10 cellular contexts compared by ENCODE assay signal in genomic region chr2:12032421-12032820, GRCh38.
A peak's percentile ranks its signal among the peaks of the same experiment; 100 is the strongest.
DNase-seq lines count a peak whose midpoint lies in the region; ATAC-seq and TF ChIP-seq lines count a peak whose summit lies in the region.
"Had no signal": no experiment of that assay in that cellular context is flagged by ENCODE, and none has a peak within 500 bp of the region (broad histone marks: within the 10 kb centered on the region; RNA-seq: fewer than 3 reads in every experiment).

No MANE protein-coding gene starts in this region.

- 0 out of 3 replicates have a peak overlapping the region, but pooled peaks have one; percentile 74 for H2BK15ac ChIP-seq in IMR-90 (ENCODE audit: low read depth, low read length)

- H2AFZ ChIP-seq in IMR-90 (replicated peaks; ENCODE audit: low read length, poor library complexity), result no peak overlapping the region

- no peak overlapping the region; the same call in 1 of the 2 replicates for H4K5ac ChIP-seq in IMR-90 (ENCODE audit: low read depth, low read length)

- H4K8ac ChIP-seq in IMR-90 (ENCODE audit: low read depth in 2 of 2, low read length in 2 of 2), result no peak overlapping the region

- H3K79me1 ChIP-seq in IMR-90 (ENCODE audit: low read depth in 1 of 2, low read length in 2 of 2), result no peaks in the 10 kb centered on the region

- POLR2A ChIA-PET in IMR-90 (lab: Charles Lee; ENCODE audit: unreplicated experiment) (no interaction called here), WTC11 (lab: Charles Lee) (no interaction called here)

- no peak for TF ChIP-seq POLR2A in IMR-90 (IDR thresholded peaks at IDR 0.05; ENCODE audit: low read depth, low read length)

- H3K18ac ChIP-seq in IMR-90 (ENCODE audit: low read depth, low read length), result no peak overlapping the region

- no peak overlapping the region for H3K23ac ChIP-seq in IMR-90 (ENCODE audit: low read depth, low read length)

- H2BK120ac ChIP-seq in IMR-90 (ENCODE audit: low read depth, low read length), result peak overlapping the region; percentile 50

- no peak for TF ChIP-seq RAD21 in IMR-90 (IDR thresholded peaks at IDR 0.05; ENCODE audit: low read length)

- H3K4me3 Mint-ChIP-seq in HFFc6, result no peak overlapping the region
- H3K4me3 Mint-ChIP-seq in WTC11, result no peak overlapping the region
- H3K4me3 Mint-ChIP-seq: activated T-helper 17 cell treated with anti-CD3 and anti-CD28 coated beads, Interleukin-2, amount 50 U/mL, for 72 hours had no signal

- H4K91ac ChIP-seq in IMR-90 (ENCODE audit: insufficient read depth, low read depth, low read length), result 0 out of 2 replicates have a peak overlapping the region, but pooled peaks have one; percentile 14

- 0 out of 2 replicates have a peak, but pooled peaks have one; percentile 10 for TF ChIP-seq CTCF in HFFc6 (IDR thresholded peaks at IDR 0.05)
- TF ChIP-seq CTCF in IMR-90 (conservative IDR thresholded peaks at IDR 0.05; ENCODE audit: low read depth, low read length), result no peak
- TF ChIP-seq CTCF in mucosa of descending colon (IDR thresholded peaks at IDR 0.05), result no peak
- TF ChIP-seq CTCF in WTC11 (IDR thresholded peaks at IDR 0.05), result no peak

- BruUV-seq in IMR-90 (replicated peaks; lab: Mats Ljungman, UMichigan), result no TSS peak

- peak overlapping the region; percentile 84 for H2AK5ac ChIP-seq in IMR-90 (ENCODE audit: low read depth, low read length)

- in situ Hi-C loops in IMR-90 (cut with MboI; ENCODE audit: low sequenced_read_pairs), result no loop called here

- H3K27ac Mint-ChIP-seq in HFFc6 (no peak overlapping the region), WTC11 (no peak overlapping the region)
- H3K27ac Mint-ChIP-seq: activated T-helper 17 cell treated with anti-CD3 and anti-CD28 coated beads, Interleukin-2, amount 50 U/mL, for 72 hours had no signal

- H3K4me2 ChIP-seq in IMR-90 (ENCODE audit: low read depth, low read length), result no peak overlapping the region

- H3K9me3 Mint-ChIP-seq in HFFc6 (no peaks in the 10 kb centered on the region), WTC11 (peaks cover 12% of the 10 kb centered on the region; the same call in 1 of the 2 replicates)
- H3K9me3 Mint-ChIP-seq: activated T-helper 17 cell treated with anti-CD3 and anti-CD28 coated beads, Interleukin-2, amount 50 U/mL, for 72 hours had no signal

- 0 out of 2 replicates have a peak, but pooled peaks cover 3% of the 10 kb centered on the region for H3K9me1 ChIP-seq in IMR-90 (ENCODE audit: insufficient read depth, low read length)

- H3K14ac ChIP-seq in IMR-90 (replicated peaks; ENCODE audit: low read depth, low read length), result 0 out of 2 replicates have a peak overlapping the region, but pooled peaks have one; percentile 3

- H3K4me1 Mint-ChIP-seq in HFFc6 (ENCODE audit: low read depth) (peaks cover 36% of the 10 kb centered on the region), WTC11 (peaks cover 5% of the 10 kb centered on the region; the same call in 1 of the 2 replicates)

- H3K9me3 ChIP-seq in IMR-90 (ENCODE audit: control insufficient read depth, insufficient read depth, low read length), result no peaks in the 10 kb centered on the region
- H3K9me3 ChIP-seq in mucosa of descending colon, result no peaks in the 10 kb centered on the region

- H3K36me3 Mint-ChIP-seq in HFFc6 (ENCODE audit: low read depth), result no peaks in the 10 kb centered on the region
- H3K36me3 Mint-ChIP-seq in WTC11, result no peaks in the 10 kb centered on the region; the same call in 1 of the 2 replicates

- DNase-seq in HFFc6, result no peak
- no peak for DNase-seq in IMR-90
- DNase-seq in mucosa of descending colon, result no peak
- DNase-seq in stimulated activated CD4-positive, alpha-beta T cell treated with anti-CD3 and anti-CD28 coated beads, Interleukin-12 subunit alpha, Interleukin-12 subunit beta, amount 100 ng/mL, for 4 hours, result no peak
- no peak for DNase-seq in HT-29 (ENCODE audit: low spot score)
- no peak for DNase-seq in WTC11 (ENCODE audit: low spot score)
- DNase-seq in OCI-M2 (lab: John Stamatoyannopoulos, UW; ENCODE audit: unreplicated experiment), result no peak
- DNase-seq: stimulated activated naive CD4-positive, alpha-beta T cell had no signal

- no peak overlapping the region for H2BK5ac ChIP-seq in IMR-90 (ENCODE audit: low read depth, low read length, poor library complexity, severe bottlenecking)

- H2BK20ac ChIP-seq in IMR-90 (ENCODE audit: low read depth, low read length), result no peak overlapping the region

- H3K4me1 ChIP-seq in IMR-90 (ENCODE audit: control insufficient read depth, insufficient read depth, low read length) (peaks cover 3% of the 10 kb centered on the region), mucosa of descending colon (ENCODE audit: low read depth) (no peaks in the 10 kb centered on the region)

- WGBS in IMR-90 (ENCODE audit: extremely low coverage in 2 of 2, insufficient read length in 1 of 2), 2 experiments, result no CpG with 5 or more reads among the region's 2 CpGs

- H3K27me3 Mint-ChIP-seq in HFFc6 (ENCODE audit: insufficient read depth) (no peaks in the 10 kb centered on the region; the same call in 1 of the 2 replicates), WTC11 (ENCODE audit: low read depth) (no peaks in the 10 kb centered on the region)
- H3K27me3 Mint-ChIP-seq: activated T-helper 17 cell treated with anti-CD3 and anti-CD28 coated beads, Interleukin-2, amount 50 U/mL, for 72 hours had no signal

- H3K4me3 ChIP-seq in IMR-90 (ENCODE audit: insufficient read depth, low read depth, low read length) (no peak overlapping the region), mucosa of descending colon (no peak overlapping the region)

- H3K36me3 ChIP-seq in IMR-90 (ENCODE audit: control insufficient read depth, insufficient read depth, low read length) (no peaks in the 10 kb centered on the region), mucosa of descending colon (ENCODE audit: low read depth) (no peaks in the 10 kb centered on the region)

- dilution Hi-C loops in IMR-90 (cut with HindIII; ENCODE audit: low sequenced_read_pairs, unreplicated experiment), result no loop called here

- no peak overlapping the region for H3K27ac ChIP-seq in IMR-90 (ENCODE audit: insufficient read depth, low read length)

- H2AK9ac ChIP-seq in IMR-90 (replicated peaks; ENCODE audit: low read depth, low read length, poor library complexity), result no peak overlapping the region

- no peak overlapping the region; the same call in 1 of the 2 replicates for H3K4ac ChIP-seq in IMR-90 (ENCODE audit: low read depth, low read length)

- H3K9ac ChIP-seq in IMR-90 (ENCODE audit: low read depth, low read length), result no peak overlapping the region

- no peaks in the 10 kb centered on the region for H3K27me3 ChIP-seq in IMR-90 (ENCODE audit: control insufficient read depth, insufficient read depth, low read length)

- H4K20me1 ChIP-seq in IMR-90 (ENCODE audit: insufficient read depth, low read length), result no peaks in the 10 kb centered on the region

- peak; percentile 80 for ATAC-seq in GM18873 (IDR thresholded peaks at IDR 0.05; ENCODE audit: low FRiP score, unreplicated experiment)
- no peak for ATAC-seq in IMR-90 (ENCODE audit: low read depth)
- peak; percentile 44 for ATAC-seq in mucosa of descending colon
- no peak for ATAC-seq in WTC11
- ATAC-seq: activated T-helper 17 cell treated with anti-CD3 and anti-CD28 coated beads, Interleukin-2, amount 50 U/mL, for 72 hours had no signal

- CTCF ChIA-PET in IMR-90 (lab: Yijun Ruan, JAX) (interaction anchor here (1.3 kb wide), 1 partner anchor 18 kb away, joined by 3 read pairs; no protein-coding TSS in a partner anchor), WTC11 (lab: Charles Lee) (interaction anchor here (1.0 kb wide), 1 partner anchor 16 kb away, joined by 3 read pairs; no protein-coding TSS in a partner anchor)

- no peak overlapping the region for H3K56ac ChIP-seq in IMR-90 (ENCODE audit: extremely low read depth, insufficient read depth, low read length)

- intact Hi-C loops in IMR-90 (cut with micrococcal nuclease), result no loop called here
- intact Hi-C loops in mucosa of descending colon (cut with DNase I, micrococcal nuclease), result no loop called here

TF ChIP-seq in IMR-90, 13 proteins besides CTCF, POLR2A, EP300 and RAD21 (continues in another document):
- no peak for TF ChIP-seq SMC3 (IDR thresholded peaks at IDR 0.05; ENCODE audit: low read depth, low read length)
- no peak for TF ChIP-seq RFX5 (IDR thresholded peaks at IDR 0.05; ENCODE audit: low read depth, low read length)
- no peak for TF ChIP-seq NFE2L2 (IDR thresholded peaks at IDR 0.05; ENCODE audit: low read depth, low read length)
- TF ChIP-seq USF2 (IDR thresholded peaks at IDR 0.05; ENCODE audit: low read depth, low read length), result no peak
- no peak for TF ChIP-seq RCOR1 (IDR thresholded peaks at IDR 0.05; ENCODE audit: insufficient replicate concordance, low read length)
- TF ChIP-seq BHLHE40 (IDR thresholded peaks at IDR 0.05; ENCODE audit: low read depth, low read length), result no peak

TF ChIP-seq in WTC11, 78 proteins besides CTCF, POLR2A, EP300 and RAD21 (continues in another document):
- TF ChIP-seq CREB1 (CRISPR knock-in tag; IDR thresholded peaks at IDR 0.05) (no peak), E2F5 (CRISPR knock-in tag; IDR thresholded peaks at IDR 0.05) (no peak), HMGXB4 (CRISPR knock-in tag; IDR thresholded peaks at IDR 0.05) (no peak), SOX15 (CRISPR knock-in tag; IDR thresholded peaks at IDR 0.05) (no peak), TEAD4 (CRISPR knock-in tag; IDR thresholded peaks at IDR 0.05) (no peak), PRRX2 (CRISPR knock-in tag; IDR thresholded peaks at IDR 0.05) (no peak), KAT7 (CRISPR knock-in tag; IDR thresholded peaks at IDR 0.05; ENCODE audit: borderline replicate concordance) (no peak), ZNF232 (CRISPR knock-in tag; IDR thresholded peaks at IDR 0.05) (no peak)

Comparison
In these comparisons a context has a peak if more than half of its experiments do, and no peak if none do; other contexts are left out.
1. ATAC-seq: peak in GM18873 (single experiment) and mucosa of descending colon (single experiment); none in IMR-90 (single experiment) and WTC11 (single experiment).